32 cellular contexts compared by ENCODE assay signal in genomic region chr19:41089955-41090354, GRCh38. TPM values are rescaled to one million over a fixed set of nuclear protein-coding genes. Genes with fewer than 3 reads are reported as not detected.
A peak's percentile ranks its signal among the peaks of the same experiment; 100 is the strongest.
DNase-seq lines count a peak whose midpoint lies in the region; FAIRE-seq and TF ChIP-seq lines count a peak whose summit lies in the region.
"Had no signal": no experiment of that assay in that cellular context is flagged by ENCODE, and none has a peak within 500 bp of the region (broad histone marks: within the 10 kb centered on the region; RNA-seq: fewer than 3 reads in every experiment).

No MANE protein-coding gene starts in this region.

- no peak overlapping the region for H3K27ac Mint-ChIP-seq in Calu3 (ENCODE audit: unreplicated experiment)
- H3K27ac Mint-ChIP-seq in immature natural killer cell = no peak overlapping the region
- H3K27ac Mint-ChIP-seq in osteocyte (ENCODE audit: unreplicated experiment) = no peak overlapping the region
- H3K27ac Mint-ChIP-seq: activated naive CD4-positive, alpha-beta T cell treated with anti-CD3 and anti-CD28 coated beads, Interleukin-2, amount 50 U/mL, for 72 hours; activated T-helper 2 cell treated with anti-CD3 and anti-CD28 coated beads, Interferon-gamma antibody, Interleukin-2, Interleukin-4, amounts not matched to agents 10 μg/mL and 5 μg/mL and 100 μg/mL, durations not matched to agents 14 hours and 24 hours and 36 hours; dendritic cell treated with granulocyte-macrophage colony-stimulating factor and Interleukin-4, amounts not matched to agents 40 ng/mL and 50 ng/mL, for 4 days; stimulated activated effector memory CD8-positive, alpha-beta T cell treated with anti-CD3 and anti-CD28 coated beads, Interleukin-12 subunit alpha, Interleukin-12 subunit beta, amount 100 ng/mL, for 72 hours had no signal

- no peak overlapping the region for H2BK20ac ChIP-seq in H1 (ENCODE audit: low read length)

- H3K4me3 ChIP-seq in HUES48 (ENCODE audit: low read depth, low read length) = peak overlapping the region; percentile 45
- H3K4me3 ChIP-seq in H1 (ENCODE audit: extremely low read depth in 1 of 4, insufficient read depth in 2 of 4, low read depth in 3 of 4, low read length in 4 of 4) = peak overlapping the region; percentile 33 to 66 (median 39)
- no peak overlapping the region for H3K4me3 ChIP-seq in mammary epithelial cell (replicated peaks in 1 of 3; ENCODE audit: insufficient read depth in 1 of 3, low read depth in 2 of 3, low read length in 3 of 3)
- H3K4me3 ChIP-seq: ascending aorta, BLaER1 had no signal

- H3K4me2 ChIP-seq in H1 (ENCODE audit: insufficient read depth in 1 of 2, low read depth in 2 of 2, low read length in 2 of 2) (peak overlapping the region; percentile 55 to 84), mammary epithelial cell (ENCODE audit: insufficient read depth, low read depth, low read length) (no peak overlapping the region)
- H3K4me2 ChIP-seq: BLaER1, SK-N-SH had no signal

- peaks cover 2% of the 10 kb centered on the region for H3K9me3 Mint-ChIP-seq in Calu3 (ENCODE audit: low read depth, unreplicated experiment)
- H3K9me3 Mint-ChIP-seq in immature natural killer cell = no peaks in the 10 kb centered on the region
- no peaks in the 10 kb centered on the region for H3K9me3 Mint-ChIP-seq in osteocyte (ENCODE audit: unreplicated experiment)
- H3K9me3 Mint-ChIP-seq: activated naive CD4-positive, alpha-beta T cell treated with anti-CD3 and anti-CD28 coated beads, Interleukin-2, amount 50 U/mL, for 72 hours; activated T-helper 2 cell treated with anti-CD3 and anti-CD28 coated beads, Interferon-gamma antibody, Interleukin-2, Interleukin-4, amounts not matched to agents 10 μg/mL and 5 μg/mL and 100 μg/mL, durations not matched to agents 14 hours and 24 hours and 36 hours; dendritic cell treated with granulocyte-macrophage colony-stimulating factor and Interleukin-4, amounts not matched to agents 40 ng/mL and 50 ng/mL, for 4 days; stimulated activated effector memory CD8-positive, alpha-beta T cell treated with anti-CD3 and anti-CD28 coated beads, Interleukin-12 subunit alpha, Interleukin-12 subunit beta, amount 100 ng/mL, for 72 hours had no signal

- H2BK5ac ChIP-seq in H1 (ENCODE audit: low read depth, low read length) = no peak overlapping the region

- H2BK15ac ChIP-seq in H1 (ENCODE audit: low read length) = no peak overlapping the region

- H3K4me3 Mint-ChIP-seq in Calu3 (ENCODE audit: low read depth, unreplicated experiment) (peak overlapping the region; percentile 6), immature natural killer cell (peak overlapping the region in 1 of 5 donors; percentile 38), osteocyte (ENCODE audit: unreplicated experiment) (no peak overlapping the region)
- H3K4me3 Mint-ChIP-seq: dendritic cell treated with granulocyte-macrophage colony-stimulating factor and Interleukin-4, amounts not matched to agents 40 ng/mL and 50 ng/mL, for 4 days; stimulated activated effector memory CD8-positive, alpha-beta T cell treated with anti-CD3 and anti-CD28 coated beads, Interleukin-12 subunit alpha, Interleukin-12 subunit beta, amount 100 ng/mL, for 72 hours had no signal

- CTCF ChIA-PET in Calu3 (lab: Charles Lee) (interaction anchor here (0.8 kb wide), 1 partner anchor 90 kb away, joined by 3 read pairs; no protein-coding TSS in a partner anchor), H1 (lab: Charles Lee; ENCODE audit: partially characterized antibody) (interaction anchor here (0.7 to 0.9 kb wide), 3 partner anchors 24 to 115 kb away, joined by 3 read pairs; partner anchors contain the start of gene CYP2F1), mammary epithelial cell (lab: Charles Lee; ENCODE audit: low non-redundant PET) (no interaction called here)

- H3K27ac ChIP-seq in HUES48 (ENCODE audit: low read depth, low read length) = no peak overlapping the region
- no peak overlapping the region for H3K27ac ChIP-seq in H1 (ENCODE audit: low read depth, low read length)
- H3K27ac ChIP-seq in mammary epithelial cell (ENCODE audit: insufficient read depth, low read depth, low read length) = no peak overlapping the region
- H3K27ac ChIP-seq: ascending aorta, BLaER1 had no signal

- H3K27me3 Mint-ChIP-seq in Calu3 (ENCODE audit: unreplicated experiment) = peaks cover 65% of the 10 kb centered on the region
- H3K27me3 Mint-ChIP-seq in immature natural killer cell (ENCODE audit: low read depth in 3 of 3) = peaks cover 22 to 47% (median 23%) of the 10 kb centered on the region in 3 donors
- peaks cover 50% of the 10 kb centered on the region for H3K27me3 Mint-ChIP-seq in osteocyte (ENCODE audit: unreplicated experiment)

- BruUV-seq in Calu3 (replicated peaks; lab: Mats Ljungman, UMichigan) = no TSS peak
- no TSS peak for BruUV-seq in mammary epithelial cell (replicated peaks; lab: Mats Ljungman, UMichigan)

- peak overlapping the region; percentile 17 for H4K8ac ChIP-seq in H1 (ENCODE audit: extremely low read depth, insufficient read depth, low read length)

- no peak overlapping the region for H3K14ac ChIP-seq in H1 (ENCODE audit: insufficient read length)

- 2% methylated on average over 31 of the region's 32 CpGs; no CpG with 5 or more reads in 1 of the 2 experiments for WGBS in H1 (ENCODE audit: extremely low coverage in 1 of 2, insufficient coverage in 1 of 2, insufficient read length in 1 of 2, insufficient replicate concordance in 2 of 2, low coverage in 1 of 2, low lambda C conversion rate in 2 of 2, missing lambda C conversion rate in 1 of 2), 2 experiments
- WGBS in mammary epithelial cell (ENCODE audit: low coverage, missing lambda C conversion rate) = no CpG with 5 or more reads among the region's 32 CpGs

- in situ Hi-C loops in mammary epithelial cell (cut with MboI; ENCODE audit: low sequenced_read_pairs in 2 of 2) = no loop called here

- no peak overlapping the region for H2AK5ac ChIP-seq in H1 (ENCODE audit: low read depth, low read length)

- dilution Hi-C loops in mammary epithelial cell (cut with HindIII; ENCODE audit: low sequenced_read_pairs) = no loop called here

- no peak overlapping the region for H3K9ac ChIP-seq in HUES48 (ENCODE audit: low read depth, low read length)
- no peak overlapping the region for H3K9ac ChIP-seq in H1 (replicated peaks in 1 of 4; ENCODE audit: extremely low read depth in 1 of 4, low read depth in 3 of 4, low read length in 3 of 4)
- H3K9ac ChIP-seq in mammary epithelial cell (ENCODE audit: insufficient read depth, low read length) = no peak overlapping the region
- H3K9ac ChIP-seq: BLaER1, SK-N-SH had no signal

- POLR2A ChIA-PET in H1 (lab: Charles Lee; ENCODE audit: partially characterized antibody) = interaction anchor here (0.8 to 1.0 kb wide), 4 partner anchors 9 to 174 kb away, joined by 3 read pairs; partner anchors contain the start of gene HNRNPUL1

- H3K18ac ChIP-seq in H1 (ENCODE audit: extremely low read depth, low read length) = peak overlapping the region; percentile 78

- peak in 1 of 2 experiments; percentile 37; a peak in 2 of 4 replicates for TF ChIP-seq RAD21 in H1 (IDR thresholded peaks at IDR 0.05 in 1 of 2, conservative IDR thresholded peaks at IDR 0.05 in 1 of 2; ENCODE audit: low read depth in 2 of 2, low read length in 2 of 2)

- peak overlapping the region; percentile 86; the same call in 1 of the 2 replicates for H2AFZ ChIP-seq in H1 (ENCODE audit: low read length)
- H2AFZ ChIP-seq in mammary epithelial cell (ENCODE audit: low read depth, low read length) = no peak overlapping the region

- peaks cover 7% of the 10 kb centered on the region; the same call in 1 of the 2 replicates for H3K23me2 ChIP-seq in H1 (ENCODE audit: low read depth, low read length)

- no peaks in the 10 kb centered on the region for H3K4me1 ChIP-seq in HUES48 (ENCODE audit: control insufficient read depth, insufficient read depth, low read length)
- H3K4me1 ChIP-seq in H1 (replicated peaks in 1 of 4; ENCODE audit: control insufficient read depth in 3 of 4, insufficient read depth in 4 of 4, low read length in 3 of 4) = peaks cover 0 to 5% (median 0%) of the 10 kb centered on the region in 4 experiments; a peak in 1 of 7 replicates
- no peaks in the 10 kb centered on the region for H3K4me1 ChIP-seq in mammary epithelial cell (ENCODE audit: insufficient read depth, low read length)
- H3K4me1 ChIP-seq: ascending aorta, BLaER1 had no signal

- TF ChIP-seq CTCF in Calu3 (IDR thresholded peaks at IDR 0.05; ENCODE audit: unreplicated experiment) (no peak), H1 (IDR thresholded peaks at IDR 0.05; ENCODE audit: control extremely low read depth in 1 of 3, insufficient read depth in 1 of 3, low read depth in 1 of 3, low read length in 3 of 3) (peak; percentile 39 to 41 (median 39)), osteocyte (IDR thresholded peaks at IDR 0.05) (no peak), mammary epithelial cell (conservative IDR thresholded peaks at IDR 0.05 in 1 of 2, IDR thresholded peaks at IDR 0.05 in 1 of 2; ENCODE audit: extremely low read depth in 1 of 2, insufficient read depth in 1 of 2, low read depth in 1 of 2, low read length in 2 of 2) (no peak)

- peak; percentile 27 for DNase-seq in Calu3
- peak; percentile 1 to 75 for DNase-seq in H1 (ENCODE audit: low read depth in 1 of 2, low spot score in 2 of 2)
- peak in 2 of 3 donors; percentile 10 to 21 for DNase-seq in immature natural killer cell
- DNase-seq in NCI-H748 treated with DMSO at 0.1 percent for 48 hours (lab: John Stamatoyannopoulos, UW) = no peak
- DNase-seq in islet precursor cell = no peak
- DNase-seq in osteocyte (ENCODE audit: extremely low spot score, unreplicated experiment) = no peak
- no peak for DNase-seq in mammary epithelial cell
- DNase-seq: activated CD4-positive, alpha-beta T cell treated with anti-CD3 and anti-CD28 coated beads for 48 hours; COR-L47; kidney; NCI-H1105; NCI-H2029; NCI-H2227 treated with DMSO at 0.1 percent for 48 hours; NCI-H774; SK-N-SH; stimulated activated CD4-positive, alpha-beta T cell treated with anti-CD3 and anti-CD28 coated beads, Interleukin-2, amount 100 ng/mL, for 48 hours had no signal

- H3K23ac ChIP-seq in H1 (ENCODE audit: insufficient read length) = no peak overlapping the region

- no peaks in the 10 kb centered on the region for H3K9me3 ChIP-seq in HUES48 (ENCODE audit: control insufficient read depth, insufficient read depth, low read length)
- H3K9me3 ChIP-seq in H1 (ENCODE audit: insufficient read depth in 2 of 2, low read depth in 1 of 2, low read length in 1 of 2) = no peaks in the 10 kb centered on the region
- H3K9me3 ChIP-seq in mammary epithelial cell (replicated peaks; ENCODE audit: insufficient read depth, low read length) = no peaks in the 10 kb centered on the region
- H3K9me3 ChIP-seq: ascending aorta, BLaER1, SK-N-SH had no signal

- TF ChIP-seq EP300 in H1 (IDR thresholded peaks at IDR 0.05; ENCODE audit: borderline replicate concordance in 1 of 2, low read depth in 2 of 2, low read length in 2 of 2) = no peak

- intact Hi-C loops in Calu3 (cut with micrococcal nuclease; ENCODE audit: unreplicated experiment) (no loop called here), mammary epithelial cell (cut with micrococcal nuclease) (no loop called here)

- no peak overlapping the region for H4K5ac ChIP-seq in H1 (ENCODE audit: insufficient read length, low read depth, low read length)

- no peaks in the 10 kb centered on the region for H3K79me1 ChIP-seq in H1 (ENCODE audit: low read depth, low read length)

- H4K20me1 ChIP-seq in H1 (replicated peaks in 1 of 2; ENCODE audit: control insufficient read depth in 1 of 2, insufficient read depth in 2 of 2, low read length in 2 of 2) (no peaks in the 10 kb centered on the region), mammary epithelial cell (ENCODE audit: insufficient read depth, low read length) (no peaks in the 10 kb centered on the region)
- H4K20me1 ChIP-seq: BLaER1 had no signal

- TF ChIP-seq POLR2A in H1 (IDR thresholded peaks at IDR 0.05; ENCODE audit: control extremely low read depth in 1 of 2, low read depth in 2 of 2, low read length in 2 of 2) = no peak

- H2BK12ac ChIP-seq in H1 (ENCODE audit: low read depth, low read length) = peak overlapping the region; percentile 68; the same call in 1 of the 2 replicates

- no peak for FAIRE-seq in H1 (lab: Jason Lieb, UNC)
- FAIRE-seq: endothelial cell of umbilical vein, GM12892, kidney had no signal

- no peak overlapping the region for H3K4ac ChIP-seq in H1 (replicated peaks; ENCODE audit: insufficient read length, low read depth, low read length)

- H3K4me1 Mint-ChIP-seq in Calu3 (ENCODE audit: low read depth, unreplicated experiment) (peaks cover 16% of the 10 kb centered on the region), immature natural killer cell (peaks cover 0 to 8% of the 10 kb centered on the region in 2 donors), osteocyte (ENCODE audit: unreplicated experiment) (no peaks in the 10 kb centered on the region)

- no peak overlapping the region for H3K56ac ChIP-seq in H1 (replicated peaks; ENCODE audit: insufficient read length, low read depth, low read length)

- H3K27me3 ChIP-seq in HUES48 (ENCODE audit: control insufficient read depth, insufficient read depth, low read length) (peaks cover 40% of the 10 kb centered on the region), H1 (replicated peaks in 1 of 4; ENCODE audit: control insufficient read depth in 3 of 4, extremely low read depth in 1 of 4, insufficient read depth in 3 of 4, low read length in 3 of 4) (peaks cover 6 to 31% (median 24%) of the 10 kb centered on the region in 4 experiments; a peak in 6 of 7 replicates), mammary epithelial cell (ENCODE audit: insufficient read depth, low read length) (peaks cover 5% of the 10 kb centered on the region)
- H3K27me3 ChIP-seq: ascending aorta, BLaER1 had no signal

- no peaks in the 10 kb centered on the region for H3K36me3 ChIP-seq in HUES48 (ENCODE audit: control insufficient read depth, insufficient read depth, low read length)
- H3K36me3 ChIP-seq in H1 (ENCODE audit: control insufficient read depth in 2 of 4, insufficient read depth in 4 of 4, low read length in 3 of 4) = no peaks in the 10 kb centered on the region
- H3K36me3 ChIP-seq in mammary epithelial cell (ENCODE audit: insufficient read depth, low read length) = no peaks in the 10 kb centered on the region
- H3K36me3 ChIP-seq: ascending aorta, BLaER1 had no signal

- H3K36me3 Mint-ChIP-seq in Calu3 (ENCODE audit: insufficient read depth, unreplicated experiment) = no peaks in the 10 kb centered on the region
- peaks cover 0 to 4% (median 4%) of the 10 kb centered on the region in 3 donors for H3K36me3 Mint-ChIP-seq in immature natural killer cell
- H3K36me3 Mint-ChIP-seq in osteocyte (ENCODE audit: unreplicated experiment) = no peaks in the 10 kb centered on the region
- H3K36me3 Mint-ChIP-seq: activated naive CD4-positive, alpha-beta T cell treated with anti-CD3 and anti-CD28 coated beads, Interleukin-2, amount 50 U/mL, for 72 hours; stimulated activated effector memory CD8-positive, alpha-beta T cell treated with anti-CD3 and anti-CD28 coated beads, Interleukin-12 subunit alpha, Interleukin-12 subunit beta, amount 100 ng/mL, for 72 hours had no signal

- no peaks in the 10 kb centered on the region for H3K79me2 ChIP-seq in H1 (ENCODE audit: control insufficient read depth in 1 of 2, insufficient read depth in 2 of 2, low read length in 2 of 2)
- no peaks in the 10 kb centered on the region for H3K79me2 ChIP-seq in mammary epithelial cell (ENCODE audit: insufficient read depth, low read length)

- no peak overlapping the region for H4K91ac ChIP-seq in H1 (replicated peaks; ENCODE audit: insufficient read length, low read length)

- no peak overlapping the region for H2BK120ac ChIP-seq in H1 (replicated peaks; ENCODE audit: low read depth, low read length)

RNA-seq across cellular contexts. Expression of gene CYP2A13, which starts 1.7 kb away (rescaled TPM):
- total RNA-seq in Calu3 (2022) = not detected in 2 replicates
- total RNA-seq in H1 (2021; fragmentation: NEBNext Ultra II Directional; extraction: Animal tissue kit (Norgen Biotek cat#: 25700)) = 0.60 and 0.78 TPM in 2 replicates
- 0.63 and 0.88 TPM in 2 replicates for polyA plus RNA-seq in H1 (2011; rRNA removed)
- 1.0 TPM for polyA plus RNA-seq in H1 (2011; cell fraction: cytosol; rRNA removed)
- 0.80 TPM for polyA plus RNA-seq in H1 (2011; cell fraction: nucleus; rRNA removed)
- 0.66 to 1.4 TPM (median 0.79 TPM) in 4 replicates for polyA plus RNA-seq in H1 (2012, experiment 1 of 2)
- polyA plus RNA-seq in H1 (2012, experiment 2 of 2) = 0.42 TPM
- 0.34 TPM for polyA plus RNA-seq in H1 (2013, experiment 1 of 2)
- 0.17 TPM for polyA plus RNA-seq in H1 (2013, experiment 2 of 2)
- 1.0 and 1.4 TPM in 2 replicates for polyA minus RNA-seq in H1 (2011; rRNA and poly(A)+ RNA removed)
- not detected for polyA minus RNA-seq in H1 (2011; cell fraction: cytosol; rRNA and poly(A)+ RNA removed)
- polyA minus RNA-seq in H1 (2011; cell fraction: nucleus; rRNA and poly(A)+ RNA removed) = 0.80 TPM
- polyA plus RNA-seq in immature natural killer cell = not detected
- not detected in 2 replicates for total RNA-seq in osteocyte
- not detected for total RNA-seq in mammary epithelial cell
- polyA plus RNA-seq in mammary epithelial cell = not detected
- not detected for polyA minus RNA-seq in mammary epithelial cell
- total RNA-seq: activated naive CD4-positive, alpha-beta T cell treated with anti-CD3 and anti-CD28 coated beads, Interleukin-2, amount 50 U/mL, for 72 hours; activated T-helper 2 cell treated with anti-CD3 and anti-CD28 coated beads, Interferon-gamma antibody, Interleukin-2, Interleukin-4, amounts not matched to agents 10 μg/mL and 5 μg/mL and 100 μg/mL, durations not matched to agents 14 hours and 24 hours and 36 hours; ascending aorta; cardiac septum; Daoy; endothelial cell of umbilical vein; kidney; lung microvascular endothelial cell; OCI-LY7; osteoblast; T-helper 2 cell treated with Interferon-gamma antibody and Interleukin-4, amounts not matched to agents 100 ng/mL and 5 ng/mL, for 36 hours; urinary bladder had no signal
- polyA plus RNA-seq: endothelial cell of umbilical vein, SK-N-SH had no signal

RNA-seq across cellular contexts. Expression of gene CYP2F1, which starts 24.3 kb away (rescaled TPM):
- total RNA-seq in Calu3 (2022) (not detected in 2 replicates), osteocyte (not detected in 2 replicates), mammary epithelial cell (not detected)
- 0.34 TPM in 1 of 2 replicates, not detected in the other for total RNA-seq in H1 (2021; fragmentation: NEBNext Ultra II Directional; extraction: Animal tissue kit (Norgen Biotek cat#: 25700))
- polyA plus RNA-seq in H1 (2011; rRNA removed) (0.17 and 1.0 TPM in 2 replicates), immature natural killer cell (not detected), mammary epithelial cell (not detected)
- 0.09 TPM for polyA plus RNA-seq in H1 (2011; cell fraction: cytosol; rRNA removed)
- polyA plus RNA-seq in H1 (2011; cell fraction: nucleus; rRNA removed) = 0.68 TPM
- 0.53 to 1.0 TPM in 2 of 4 replicates, not detected in the others for polyA plus RNA-seq in H1 (2012, experiment 1 of 2)
- polyA plus RNA-seq in H1 (2012, experiment 2 of 2) = not detected
- 0.22 TPM for polyA plus RNA-seq in H1 (2013, experiment 1 of 2)
- 0.11 TPM for polyA plus RNA-seq in H1 (2013, experiment 2 of 2)
- polyA minus RNA-seq in H1 (2011; rRNA and poly(A)+ RNA removed) = 0.19 TPM in 1 of 2 replicates, not detected in the other
- not detected for polyA minus RNA-seq in H1 (2011; cell fraction: cytosol; rRNA and poly(A)+ RNA removed)
- not detected for polyA minus RNA-seq in H1 (2011; cell fraction: nucleus; rRNA and poly(A)+ RNA removed)
- not detected for polyA minus RNA-seq in mammary epithelial cell
- total RNA-seq: activated naive CD4-positive, alpha-beta T cell treated with anti-CD3 and anti-CD28 coated beads, Interleukin-2, amount 50 U/mL, for 72 hours; activated T-helper 2 cell treated with anti-CD3 and anti-CD28 coated beads, Interferon-gamma antibody, Interleukin-2, Interleukin-4, amounts not matched to agents 10 μg/mL and 5 μg/mL and 100 μg/mL, durations not matched to agents 14 hours and 24 hours and 36 hours; ascending aorta; cardiac septum; Daoy; endothelial cell of umbilical vein; kidney; lung microvascular endothelial cell; OCI-LY7; osteoblast; T-helper 2 cell treated with Interferon-gamma antibody and Interleukin-4, amounts not matched to agents 100 ng/mL and 5 ng/mL, for 36 hours; urinary bladder had no signal
- polyA plus RNA-seq: endothelial cell of umbilical vein, SK-N-SH, urinary bladder had no signal

Comparison
In these comparisons a context has a peak if more than half of its experiments do, and no peak if none do; other contexts are left out.
1. DNase-seq: peak in Calu3 (single experiment), H1 (2 of 2) and immature natural killer cell (2 of 3); none in NCI-H748 treated with DMSO at 0.1 percent for 48 hours (single experiment), islet precursor cell (single experiment), osteocyte (single experiment) and mammary epithelial cell (single experiment).
2. CTCF ChIP-seq: peak in H1 (3 of 3); none in Calu3 (single experiment), osteocyte (single experiment) and mammary epithelial cell (0 of 2).
3. H3K4me3 ChIP-seq: peak in HUES48 (single experiment) and H1 (4 of 4); none in mammary epithelial cell (0 of 3).